2 cellular contexts compared by ENCODE assay signal in the genomic region with DNA sequence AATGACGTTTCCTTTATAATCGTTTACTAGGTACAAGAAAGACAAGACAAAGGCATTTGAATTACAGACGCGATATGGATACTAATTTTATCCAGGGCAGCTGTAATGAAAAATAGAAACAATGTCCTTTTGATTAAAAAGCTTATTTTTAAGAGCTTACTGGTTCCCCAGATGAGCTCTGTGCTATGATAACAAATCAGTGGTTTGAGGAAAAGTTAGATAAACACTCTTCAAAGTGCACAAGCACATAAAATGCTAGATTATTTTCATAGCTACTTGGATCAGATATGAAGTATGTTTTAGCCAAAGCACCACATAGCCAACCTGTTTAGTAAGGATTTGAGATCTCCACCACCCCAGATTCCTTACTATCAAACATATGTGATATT.
A peak's percentile ranks its signal among the peaks of the same experiment; 100 is the strongest.
TF ChIP-seq lines count a peak whose summit lies in the region.

No MANE protein-coding gene starts in this region.

TF ChIP-seq in A549, 52 proteins besides CTCF, POLR2A, EP300 and RAD21 (continued from another document):
- TF ChIP-seq USF2 (IDR thresholded peaks at IDR 0.05) (no peak), TFCP2L1 (CRISPR knock-in tag; IDR thresholded peaks at IDR 0.05) (no peak), ZFP36 (IDR thresholded peaks at IDR 0.05; ENCODE audit: borderline replicate concordance, partially characterized antibody) (no peak), KDM5A (IDR thresholded peaks at IDR 0.05) (no peak), BCL3 (IDR thresholded peaks at IDR 0.05) (no peak), RFX5 (IDR thresholded peaks at IDR 0.05) (no peak), ZNF302 (CRISPR knock-in tag; IDR thresholded peaks at IDR 0.05) (no peak), RARB (CRISPR knock-in tag; IDR thresholded peaks at IDR 0.05) (no peak), HOXB5 (CRISPR knock-in tag; IDR thresholded peaks at IDR 0.05) (no peak)

TF ChIP-seq in K562, 482 proteins besides CTCF, POLR2A, EP300 and RAD21:
- TF ChIP-seq CEBPG (CRISPR knock-in tag; IDR thresholded peaks at IDR 0.05) = no peak
- TF ChIP-seq CEBPG (tag; conservative IDR thresholded peaks at IDR 0.05 in 1 of 2, IDR thresholded peaks at IDR 0.05 in 1 of 2) = peak in 1 of 2 experiments; percentile 16; a peak in 3 of 4 replicates
- TF ChIP-seq ATF3 (IDR thresholded peaks at IDR 0.05) = 0 out of 2 replicates have a peak, but pooled peaks have one; percentile 1
- no peak for TF ChIP-seq ATF3 (CRISPR knock-in tag; conservative IDR thresholded peaks at IDR 0.05)
- TF ChIP-seq SIX5 (IDR thresholded peaks at IDR 0.05; ENCODE audit: borderline replicate concordance in 1 of 2, insufficient read depth in 1 of 2, low read depth in 1 of 2, low read length in 2 of 2) = no peak
